9 cellular contexts compared by ENCODE assay signal in the genomic region with DNA sequence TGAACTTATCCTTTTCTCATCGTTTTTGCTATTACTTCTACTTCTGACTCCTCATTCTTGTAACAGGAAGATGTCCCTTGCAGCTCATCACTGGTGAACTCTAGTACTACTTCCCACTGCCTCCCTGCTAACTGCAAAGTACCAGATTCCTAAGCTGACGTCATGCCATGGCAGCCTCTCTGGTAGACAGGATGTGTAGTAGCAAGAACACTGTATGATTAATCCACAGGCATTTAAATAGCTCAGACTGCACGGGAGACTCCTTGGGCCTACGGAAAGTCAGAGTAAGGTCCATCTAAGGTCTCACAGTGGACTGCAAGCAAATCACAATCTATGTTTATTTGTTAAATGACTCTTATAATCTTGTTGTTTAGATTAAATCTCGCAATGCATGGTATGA. TPM values are rescaled to one million over a fixed set of nuclear protein-coding genes. Genes with fewer than 3 reads are reported as not detected.
DNase-seq lines count a peak whose midpoint lies in the region; ATAC-seq and TF ChIP-seq lines count a peak whose summit lies in the region.
"Had no signal": no experiment of that assay in that cellular context is flagged by ENCODE, and none has a peak within 500 bp of the region (broad histone marks: within the 10 kb centered on the region; RNA-seq: fewer than 3 reads in every experiment).

No MANE protein-coding gene starts in this region.

- WGBS in SK-N-SH (ENCODE audit: low lambda C conversion rate): 19% methylated on average over 5 of the region's 5 CpGs

- no peaks in the 10 kb centered on the region for H3K9me3 ChIP-seq in SK-N-SH
- H3K9me3 ChIP-seq in naive thymus-derived CD4-positive, alpha-beta T cell (ENCODE audit: control insufficient read depth in 2 of 3, low read length in 3 of 3): no peaks in the 10 kb centered on the region

- H3K27me3 ChIP-seq in SK-N-SH (ENCODE audit: insufficient read depth): no peaks in the 10 kb centered on the region
- no peaks in the 10 kb centered on the region for H3K27me3 ChIP-seq in foreskin keratinocyte
- H3K27me3 ChIP-seq in naive thymus-derived CD4-positive, alpha-beta T cell (ENCODE audit: control insufficient read depth in 2 of 2, insufficient read depth in 2 of 2, low read length in 2 of 2): no peaks in the 10 kb centered on the region

- peaks cover 0 to 3% (median 0%) of the 10 kb centered on the region in 5 donors for H3K27me3 Mint-ChIP-seq in naive thymus-derived CD4-positive, alpha-beta T cell

- H3K79me2 ChIP-seq in SK-N-SH (ENCODE audit: insufficient read depth): no peaks in the 10 kb centered on the region

- no peak for TF ChIP-seq EP300 in SK-N-SH (IDR thresholded peaks at IDR 0.05; ENCODE audit: borderline replicate concordance in 1 of 2, low read depth in 1 of 2, low read length in 1 of 2)

- ATAC-seq in foreskin keratinocyte: peak; percentile 100
- no peak for ATAC-seq in naive thymus-derived CD4-positive, alpha-beta T cell
- no peak for ATAC-seq in HG02571 (IDR thresholded peaks at IDR 0.05; ENCODE audit: unreplicated experiment)

- H3F3A ChIP-seq in SK-N-SH (replicated peaks; ENCODE audit: insufficient read depth): peaks cover 18% of the 10 kb centered on the region

- H3K4me2 ChIP-seq in SK-N-SH: no peak overlapping the region
- H3K4me2 ChIP-seq: KMS-11 had no signal

- no peak for TF ChIP-seq RAD21 in SK-N-SH (IDR thresholded peaks at IDR 0.05; ENCODE audit: low read length)

- H3K27ac Mint-ChIP-seq in naive thymus-derived CD4-positive, alpha-beta T cell: peak overlapping the region in 1 of 9 donors; percentile 0

- H3K9ac ChIP-seq in SK-N-SH: no peak overlapping the region
- H3K9ac ChIP-seq: KMS-11 had no signal

- H3K4me3 ChIP-seq in SK-N-SH (ENCODE audit: low read depth in 2 of 2, low read length in 1 of 2): no peak overlapping the region
- H3K4me3 ChIP-seq in naive thymus-derived CD4-positive, alpha-beta T cell (ENCODE audit: low read length): no peak overlapping the region

- H3K4me3 Mint-ChIP-seq in naive thymus-derived CD4-positive, alpha-beta T cell: no peak overlapping the region

- no peaks in the 10 kb centered on the region for H3K9me2 ChIP-seq in SK-N-SH

- peaks cover 0 to 7% (median 6%) of the 10 kb centered on the region in 7 donors for H3K4me1 Mint-ChIP-seq in naive thymus-derived CD4-positive, alpha-beta T cell

- H3K36me3 Mint-ChIP-seq in naive thymus-derived CD4-positive, alpha-beta T cell: no peaks in the 10 kb centered on the region

- TF ChIP-seq CTCF in SK-N-SH (IDR thresholded peaks at IDR 0.05) (no peak), foreskin keratinocyte (conservative IDR thresholded peaks at IDR 0.05) (no peak)

- no peaks in the 10 kb centered on the region for H4K20me1 ChIP-seq in SK-N-SH (ENCODE audit: insufficient read depth)

- intact Hi-C loops in posterior vena cava (cut with DNase I): no loop called here
- intact Hi-C loops in naive thymus-derived CD4-positive, alpha-beta T cell (cut with micrococcal nuclease): no loop called here

- POLR2A ChIA-PET in SK-N-SH (lab: Yijun Ruan, JAX): no interaction called here
- POLR2A ChIA-PET in naive thymus-derived CD4-positive, alpha-beta T cell (lab: Charles Lee): interaction anchor here (0.5 kb wide), 1 partner anchor 101 kb away, joined by 3 read pairs; no protein-coding TSS in a partner anchor

- DNase-seq in ELR (ENCODE audit: low read depth) (peak; percentile 96), SK-N-SH (peak; percentile 15), foreskin keratinocyte (peak; percentile 80 to 89), posterior vena cava (ENCODE audit: low spot score) (peak; percentile 89), NCI-H1105 (lab: John Stamatoyannopoulos, UW) (no peak), NCI-H2171 (lab: John Stamatoyannopoulos, UW) (no peak)
- DNase-seq in naive thymus-derived CD4-positive, alpha-beta T cell: no peak

- no peaks in the 10 kb centered on the region for H3K36me3 ChIP-seq in SK-N-SH (replicated peaks in 1 of 2; ENCODE audit: control insufficient read depth in 1 of 2, insufficient read depth in 2 of 2, low read length in 1 of 2)
- H3K36me3 ChIP-seq in naive thymus-derived CD4-positive, alpha-beta T cell (ENCODE audit: control insufficient read depth in 2 of 3, insufficient read depth in 3 of 3, low read length in 3 of 3): no peaks in the 10 kb centered on the region

- H3K27ac ChIP-seq in SK-N-SH (ENCODE audit: low read depth in 2 of 2, low read length in 1 of 2) (peak overlapping the region; percentile 28 to 75; a peak in 3 of 4 replicates), foreskin keratinocyte (no peak overlapping the region)
- no peak overlapping the region for H3K27ac ChIP-seq in naive thymus-derived CD4-positive, alpha-beta T cell (ENCODE audit: low read depth, low read length)
- H3K27ac ChIP-seq: KMS-11 had no signal

- peak overlapping the region; percentile 68 for H2AFZ ChIP-seq in SK-N-SH (ENCODE audit: low read depth)

- H3K4me1 ChIP-seq in SK-N-SH (ENCODE audit: control insufficient read depth in 1 of 2, insufficient read depth in 2 of 2, low read depth in 1 of 2, low read length in 1 of 2) (peaks cover 0 to 5% of the 10 kb centered on the region in 2 experiments; a peak in 1 of 4 replicates), foreskin keratinocyte (peaks cover 9% of the 10 kb centered on the region)
- no peaks in the 10 kb centered on the region for H3K4me1 ChIP-seq in naive thymus-derived CD4-positive, alpha-beta T cell (ENCODE audit: control insufficient read depth in 2 of 2, insufficient read depth in 2 of 2, low read length in 2 of 2)

- CTCF ChIA-PET in SK-N-SH (lab: Yijun Ruan, JAX): interaction anchor here (1.1 to 1.8 kb wide), 2 partner anchors 20 to 160 kb away, joined by 3 to 9 read pairs; no protein-coding TSS in a partner anchor
- CTCF ChIA-PET in naive thymus-derived CD4-positive, alpha-beta T cell (lab: Charles Lee): interaction anchor here (0.5 to 1.4 kb wide), 4 partner anchors 19 to 337 kb away, joined by 3 to 4 read pairs (median 3); no protein-coding TSS in a partner anchor

- no peaks in the 10 kb centered on the region for H3K9me3 Mint-ChIP-seq in naive thymus-derived CD4-positive, alpha-beta T cell

TF ChIP-seq in SK-N-SH, 30 proteins besides CTCF, POLR2A, EP300 and RAD21 (continues in another document):
- TF ChIP-seq FOXM1 (IDR thresholded peaks at IDR 0.05; ENCODE audit: low read depth) (no peak), RFX5 (IDR thresholded peaks at IDR 0.05; ENCODE audit: low read length) (no peak), SMC3 (IDR thresholded peaks at IDR 0.05; ENCODE audit: low read depth, low read length) (no peak), NRF1 (IDR thresholded peaks at IDR 0.05; ENCODE audit: low read depth, low read length) (no peak), FOSL2 (IDR thresholded peaks at IDR 0.05; ENCODE audit: borderline replicate concordance, low read depth) (peak; percentile 57), RCOR1 (IDR thresholded peaks at IDR 0.05; ENCODE audit: low read length) (no peak), GATA2 (CRISPR knock-in tag; IDR thresholded peaks at IDR 0.05) (no peak), JUND (IDR thresholded peaks at IDR 0.05) (peak; percentile 40; the same call in 1 of the 2 replicates), MEF2A (IDR thresholded peaks at IDR 0.05; ENCODE audit: borderline replicate concordance, low read depth) (no peak), NFIC (IDR thresholded peaks at IDR 0.05; ENCODE audit: borderline replicate concordance) (0 out of 2 replicates have a peak, but pooled peaks have one; percentile 4), RXRA (IDR thresholded peaks at IDR 0.05; ENCODE audit: borderline replicate concordance, low read depth) (no peak)
- TF ChIP-seq, protein P1, sequence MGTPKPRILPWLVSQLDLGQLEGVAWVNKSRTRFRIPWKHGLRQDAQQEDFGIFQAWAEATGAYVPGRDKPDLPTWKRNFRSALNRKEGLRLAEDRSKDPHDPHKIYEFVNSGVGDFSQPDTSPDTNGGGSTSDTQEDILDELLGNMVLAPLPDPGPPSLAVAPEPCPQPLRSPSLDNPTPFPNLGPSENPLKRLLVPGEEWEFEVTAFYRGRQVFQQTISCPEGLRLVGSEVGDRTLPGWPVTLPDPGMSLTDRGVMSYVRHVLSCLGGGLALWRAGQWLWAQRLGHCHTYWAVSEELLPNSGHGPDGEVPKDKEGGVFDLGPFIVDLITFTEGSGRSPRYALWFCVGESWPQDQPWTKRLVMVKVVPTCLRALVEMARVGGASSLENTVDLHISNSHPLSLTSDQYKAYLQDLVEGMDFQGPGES (IDR thresholded peaks at IDR 0.05; ENCODE audit: low read depth, low read length): no peak
- TF ChIP-seq, protein P2, sequence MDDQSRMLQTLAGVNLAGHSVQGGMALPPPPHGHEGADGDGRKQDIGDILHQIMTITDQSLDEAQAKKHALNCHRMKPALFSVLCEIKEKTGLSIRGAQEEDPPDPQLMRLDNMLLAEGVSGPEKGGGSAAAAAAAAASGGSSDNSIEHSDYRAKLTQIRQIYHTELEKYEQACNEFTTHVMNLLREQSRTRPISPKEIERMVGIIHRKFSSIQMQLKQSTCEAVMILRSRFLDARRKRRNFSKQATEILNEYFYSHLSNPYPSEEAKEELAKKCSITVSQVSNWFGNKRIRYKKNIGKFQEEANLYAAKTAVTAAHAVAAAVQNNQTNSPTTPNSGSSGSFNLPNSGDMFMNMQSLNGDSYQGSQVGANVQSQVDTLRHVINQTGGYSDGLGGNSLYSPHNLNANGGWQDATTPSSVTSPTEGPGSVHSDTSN (IDR thresholded peaks at IDR 0.05): peak; percentile 36; the same call in 1 of the 2 replicates

RNA-seq across cellular contexts. Expression of a gene that starts 43.5 kb away (rescaled TPM):
- polyA plus RNA-seq in SK-N-SH (2012; rRNA removed) (0.30 and 0.34 TPM in 2 replicates), foreskin keratinocyte (0.03 and 0.04 TPM in 2 replicates)
- polyA plus RNA-seq in SK-N-SH (2012; cell fraction: cytosol; rRNA removed): 0.35 and 0.49 TPM in 2 replicates
- 0.16 and 0.45 TPM in 2 replicates for polyA plus RNA-seq in SK-N-SH (2012; cell fraction: nucleus; rRNA removed)
- total RNA-seq in foreskin keratinocyte (0.07 TPM in 1 of 2 replicates, not detected in the other), posterior vena cava (1 to 10 TPM in 1 of 2 donors, not detected in 1; 1.1 TPM)
- total RNA-seq in naive thymus-derived CD4-positive, alpha-beta T cell: under 1 TPM in 4 of 5 experiments, not detected in 1; 0.34 to 0.72 (median 0.50) TPM
- polyA plus RNA-seq in naive thymus-derived CD4-positive, alpha-beta T cell: under 1 TPM in 1 of 2 donors, not detected in 1; 0.48 TPM

RNA-seq across cellular contexts. Expression of a gene that starts 43.6 kb away (rescaled TPM):
- 7.8 and 10.7 TPM in 2 replicates for polyA plus RNA-seq in SK-N-SH (2012; rRNA removed)
- 15.2 and 21.6 TPM in 2 replicates for polyA plus RNA-seq in SK-N-SH (2012; cell fraction: cytosol; rRNA removed)
- polyA plus RNA-seq in SK-N-SH (2012; cell fraction: nucleus; rRNA removed): 3.0 and 6.7 TPM in 2 replicates
- total RNA-seq in foreskin keratinocyte: 8.0 and 10.2 TPM in 2 replicates
- 9.0 and 9.1 TPM in 2 replicates for polyA plus RNA-seq in foreskin keratinocyte
- 10 to 100 TPM; 21.2 to 26.5 TPM for total RNA-seq in posterior vena cava
- total RNA-seq in naive thymus-derived CD4-positive, alpha-beta T cell: 10 to 100 TPM; 12.9 to 39.5 (median 34.4) TPM
- 10 to 100 TPM; 31.8 to 80.4 TPM for polyA plus RNA-seq in naive thymus-derived CD4-positive, alpha-beta T cell

Comparison
In these comparisons a context has a peak if more than half of its experiments do, and no peak if none do; other contexts are left out.
1. DNase-seq: peak in ELR (single experiment), SK-N-SH (single experiment), foreskin keratinocyte (2 of 2) and posterior vena cava (single experiment); none in naive thymus-derived CD4-positive, alpha-beta T cell (0 of 9), NCI-H1105 (single experiment) and NCI-H2171 (single experiment).
2. H3K27ac ChIP-seq: peak in SK-N-SH (2 of 2); none in foreskin keratinocyte (single experiment) and naive thymus-derived CD4-positive, alpha-beta T cell (single experiment).